ENCODE assay signal across 29 cellular contexts in genomic region chr16:54808890-54809289, GRCh38.
"Had no signal": no experiment of that assay in that cellular context is flagged by ENCODE, and none has a peak within 500 bp of the region (broad histone marks: within the 10 kb centered on the region; RNA-seq: fewer than 3 reads in every experiment).

No MANE protein-coding gene starts in this region.

- H3K9me3 ChIP-seq: body of pancreas, esophagus squamous epithelium, gastroesophageal sphincter had no signal

- H3K4me1 ChIP-seq: body of pancreas, esophagus squamous epithelium, gastroesophageal sphincter had no signal

- ATAC-seq: activated CD4-positive, CD25-positive, alpha-beta regulatory T cell treated with anti-CD3 and anti-CD28 coated beads, Interleukin-2, amount 50 U/mL, for 24 hours; activated CD8-positive, alpha-beta T cell treated with anti-CD3 and anti-CD28 coated beads for 36 hours; activated T-cell treated with anti-CD3 and anti-CD28 coated beads, Interleukin-2, amount 50 U/mL, for 4 hours; activated T-helper 17 cell treated with anti-CD3 and anti-CD28 coated beads, Interleukin-2, amount 50 U/mL, for 72 hours; body of pancreas; effector memory CD8-positive, alpha-beta T cell; gastroesophageal sphincter; T-helper 17 cell had no signal

- H3K36me3 ChIP-seq: esophagus squamous epithelium, gastroesophageal sphincter, WERI-Rb-1 had no signal

- DNase-seq: activated B cell treated with CpG ODN at 0.5 μM for 24 hours; activated CD4-positive, alpha-beta T cell treated with anti-CD3 and anti-CD28 coated beads for 48 hours; activated CD4-positive, alpha-beta T cell treated with anti-CD3 and anti-CD28 coated beads, Interleukin-2, amount 50 U/mL, for 1 hour; activated CD4-positive, alpha-beta T cell treated with anti-CD3 and anti-CD28 coated beads, Interleukin-2, amount 50 U/mL, for 48 hours; activated CD8-positive, alpha-beta memory T cell treated with anti-CD3 and anti-CD28 coated beads for 24 hours; activated CD8-positive, alpha-beta T cell treated with anti-CD3 and anti-CD28 coated beads for 36 hours; activated effector memory CD4-positive, alpha-beta T cell treated with Interleukin-2 at 50 U/mL for 16 hours; activated gamma-delta T cell treated with Interleukin-2 at 50 U/mL for 16 hours; activated naive CD4-positive, alpha-beta T cell treated with anti-CD3 and anti-CD28 coated beads, Interleukin-2, amount 50 U/mL, for 16 hours; activated naive CD4-positive, alpha-beta T cell treated with Interleukin-2 at 50 U/mL for 16 hours; activated T-cell treated with anti-CD3 and anti-CD28 coated beads, Interleukin-2, amount 50 U/mL, for 4 hours; amniotic stem cell; anterior cingulate cortex; body of pancreas; cortex of kidney; dermis blood vessel endothelial cell; effector CD4-positive, alpha-beta T cell; effector memory CD8-positive, alpha-beta T cell; erythroblast; esophagus squamous epithelium; foreskin melanocyte; T-helper 1 cell; T-helper 17 cell; T1000; WERI-Rb-1 had no signal

- FAIRE-seq: colon had no signal

- H3K27me3 ChIP-seq: body of pancreas, esophagus squamous epithelium had no signal

- H3K27ac ChIP-seq: body of pancreas, esophagus squamous epithelium, gastroesophageal sphincter, WERI-Rb-1 had no signal

- H3K4me3 ChIP-seq: body of pancreas, esophagus squamous epithelium, gastroesophageal sphincter had no signal
